18 cellular contexts compared by ENCODE assay signal in genomic region chr20:44054118-44054517, GRCh38.
"Had no signal": no experiment of that assay in that cellular context is flagged by ENCODE, and none has a peak within 500 bp of the region (broad histone marks: within the 10 kb centered on the region; RNA-seq: fewer than 3 reads in every experiment).

No MANE protein-coding gene starts in this region.

- DNase-seq: effector memory CD8-positive, alpha-beta T cell; esophagus squamous epithelium; foreskin fibroblast; immature natural killer cell; left ventricle myocardium inferior; mesenchymal stem cell; naive B cell; nephron progenitor cell; stimulated activated CD4-positive, alpha-beta T cell treated with anti-CD3 and anti-CD28 coated beads, Interleukin-2, amount 100 ng/mL, for 48 hours; stimulated activated naive CD8-positive, alpha-beta T cell treated with anti-CD3 and anti-CD28 coated beads, Interleukin-15, Interleukin-2, amounts not matched to agents 100 U/mL and 50 U/mL, for 24 hours had no signal

- ATAC-seq: effector memory CD8-positive, alpha-beta T cell; gastroesophageal sphincter; stimulated activated effector memory CD8-positive, alpha-beta T cell treated with anti-CD3 and anti-CD28 coated beads, Interleukin-12 subunit alpha, Interleukin-12 subunit beta, amount 100 ng/mL, for 72 hours; stimulated activated naive CD8-positive, alpha-beta T cell treated with anti-CD3 and anti-CD28 coated beads, Interleukin-15, Interleukin-2, amounts not matched to agents 100 U/mL and 50 U/mL, for 24 hours had no signal

- H3K4me2 ChIP-seq: smooth muscle cell had no signal

- H3K9me3 ChIP-seq: esophagus squamous epithelium, neutrophil, ovary had no signal

- H3K4me1 ChIP-seq: esophagus squamous epithelium, gastroesophageal sphincter, left ventricle myocardium inferior, right atrium auricular region, tibial artery had no signal

- H3K27me3 ChIP-seq: esophagus squamous epithelium, gastroesophageal sphincter, ovary, right atrium auricular region, tibial artery had no signal

- H3K4me3 ChIP-seq: esophagus squamous epithelium, gastroesophageal sphincter, left ventricle myocardium inferior, lung, ovary, right atrium auricular region, smooth muscle cell, tibial artery had no signal

- H3K36me3 ChIP-seq: left ventricle myocardium inferior, neutrophil, ovary, right atrium auricular region, tibial artery had no signal

- H3K27ac ChIP-seq: esophagus squamous epithelium, gastroesophageal sphincter, left ventricle myocardium inferior, neutrophil, ovary, right atrium auricular region, tibial artery had no signal
